Comparison of ENCODE assay signal across 9 cellular contexts in the genomic region with DNA sequence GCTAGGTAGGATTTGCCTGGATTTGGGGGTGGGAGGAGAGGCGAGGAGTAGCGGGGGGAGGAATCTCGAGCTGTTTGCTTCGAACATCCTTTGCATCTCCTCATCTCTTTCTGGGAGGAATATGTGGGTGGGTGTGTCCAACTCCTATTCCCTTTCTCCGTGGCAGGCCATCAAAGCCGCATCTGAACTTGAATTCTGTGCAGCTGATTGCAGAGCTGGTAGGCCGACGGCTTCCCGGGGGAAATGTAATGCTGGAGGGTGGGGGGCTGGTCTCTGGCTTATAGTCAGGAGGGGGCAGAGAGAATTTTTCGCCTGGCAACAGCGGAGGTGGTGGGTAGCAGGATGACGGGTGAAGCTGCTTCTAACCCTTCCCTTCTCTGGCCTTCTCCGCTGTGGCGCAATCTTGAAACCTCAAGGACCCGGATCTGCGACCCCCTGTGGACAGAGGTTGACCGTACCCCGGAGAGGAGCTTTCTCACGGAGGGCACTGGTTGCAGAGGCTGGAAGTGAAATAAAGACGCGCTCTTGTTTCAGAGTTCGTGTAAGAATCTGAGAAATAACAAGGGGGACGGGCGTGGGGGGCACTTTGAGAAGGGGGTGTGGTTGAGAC. TPM values are rescaled to one million over a fixed set of nuclear protein-coding genes. Genes with fewer than 3 reads are reported as not detected.
DNase-seq lines count a peak whose midpoint lies in the region; TF ChIP-seq lines count a peak whose summit lies in the region.
"Had no signal": no experiment of that assay in that cellular context is flagged by ENCODE, and none has a peak within 500 bp of the region (broad histone marks: within the 10 kb centered on the region; RNA-seq: fewer than 3 reads in every experiment).

No MANE protein-coding gene starts in this region.

- H3K36me3 Mint-ChIP-seq in endothelial cell (ENCODE audit: low read depth, unreplicated experiment), result no peaks in the 10 kb centered on the region

- TF ChIP-seq CTCF in endothelial cell (IDR thresholded peaks at IDR 0.05; ENCODE audit: unreplicated experiment), result no peak

- DNase-seq in DMS 273 (lab: John Stamatoyannopoulos, UW; ENCODE audit: unreplicated experiment) (peak; percentile 43), DMS 273 treated with DMSO at 0.1 percent for 48 hours (lab: John Stamatoyannopoulos, UW) (no peak), NCI-H2227 treated with DMSO at 0.1 percent for 48 hours (lab: John Stamatoyannopoulos, UW) (peak; percentile 25), endothelial cell (ENCODE audit: low spot score) (peak; percentile 22), retina (peak; percentile 55), pons (ENCODE audit: low spot score) (no peak), glomerular visceral epithelial cell (ENCODE audit: extremely low spot score) (no peak)
- DNase-seq in stimulated activated CD4-positive, alpha-beta T cell treated with anti-CD3 and anti-CD28 coated beads, Interleukin-1b, Interleukin-23, amount 100 ng/mL, for 48 hours, result no peak
- DNase-seq: SHP77 treated with DMSO at 0.1 percent for 48 hours had no signal

- H3K9me3 Mint-ChIP-seq in endothelial cell (ENCODE audit: unreplicated experiment), result no peaks in the 10 kb centered on the region

- H3K27me3 Mint-ChIP-seq in endothelial cell (ENCODE audit: unreplicated experiment), result peaks cover 4% of the 10 kb centered on the region

- H3K4me3 Mint-ChIP-seq in endothelial cell (ENCODE audit: unreplicated experiment), result no peak overlapping the region

- peaks cover 4% of the 10 kb centered on the region for H3K4me1 Mint-ChIP-seq in endothelial cell (ENCODE audit: unreplicated experiment)

- no peak overlapping the region for H3K27ac Mint-ChIP-seq in endothelial cell (ENCODE audit: unreplicated experiment)

RNA-seq across cellular contexts. Expression of a gene that starts 0.7 kb away (rescaled TPM):
- 0.44 TPM for total RNA-seq in endothelial cell (ENCODE audit: unreplicated experiment)

Comparison
In these comparisons a context has a peak if more than half of its experiments do, and no peak if none do; other contexts are left out.
1. DNase-seq: peak in DMS 273 (single experiment), NCI-H2227 treated with DMSO at 0.1 percent for 48 hours (single experiment), endothelial cell (single experiment) and retina (single experiment); none in DMS 273 treated with DMSO at 0.1 percent for 48 hours (single experiment), pons (single experiment), glomerular visceral epithelial cell (single experiment) and stimulated activated CD4-positive, alpha-beta T cell treated with anti-CD3 and anti-CD28 coated beads, Interleukin-1b, Interleukin-23, amount 100 ng/mL, for 48 hours (single experiment).